Comparison of ENCODE assay signal across 1 cellular context in the genomic region with DNA sequence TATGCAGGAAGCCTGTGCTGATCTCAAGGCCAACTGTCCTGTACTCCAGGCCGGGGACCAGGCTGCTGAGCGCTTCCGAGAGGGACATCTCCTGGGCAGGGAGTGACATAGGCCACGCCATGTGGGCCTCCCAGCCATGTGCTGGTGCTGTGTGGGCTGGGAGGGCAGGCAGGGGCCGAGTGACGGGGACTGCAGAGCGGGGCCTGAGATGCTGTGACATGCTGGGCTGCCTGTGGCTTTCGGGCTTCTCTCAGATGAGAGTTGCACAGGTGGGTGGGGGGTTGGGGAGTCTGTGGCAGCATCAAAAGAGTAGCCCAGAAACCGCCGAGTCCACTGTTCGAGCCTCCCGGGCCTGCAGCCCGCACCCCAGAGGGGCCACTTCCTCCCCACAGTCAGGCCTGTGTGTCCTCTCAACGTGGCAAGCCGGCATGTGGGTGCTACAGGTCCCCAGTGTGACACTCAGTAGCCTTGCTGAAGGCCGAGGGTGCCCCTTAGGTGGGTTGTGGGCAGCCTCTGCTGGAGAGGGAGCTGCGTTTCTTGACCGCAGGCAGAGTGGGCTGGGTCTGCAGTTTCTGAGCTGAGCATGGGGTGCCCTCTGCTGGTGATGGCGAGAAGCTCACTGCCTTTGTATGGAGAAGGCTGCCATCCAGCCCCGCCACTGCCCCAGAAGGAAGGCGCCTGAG.
TF ChIP-seq lines count a peak whose summit lies in the region.

No MANE protein-coding gene starts in this region.

TF ChIP-seq in HepG2, 621 proteins besides CTCF, POLR2A, EP300 and RAD21 (continued from another document and continues in another):
- TF ChIP-seq ATF6 (CRISPR knock-in tag; conservative IDR thresholded peaks at IDR 0.05): no peak
- TF ChIP-seq ZBTB20 (CRISPR knock-in tag; IDR thresholded peaks at IDR 0.05; ENCODE audit: borderline replicate concordance, low read depth): no peak
- TF ChIP-seq, protein P1, sequence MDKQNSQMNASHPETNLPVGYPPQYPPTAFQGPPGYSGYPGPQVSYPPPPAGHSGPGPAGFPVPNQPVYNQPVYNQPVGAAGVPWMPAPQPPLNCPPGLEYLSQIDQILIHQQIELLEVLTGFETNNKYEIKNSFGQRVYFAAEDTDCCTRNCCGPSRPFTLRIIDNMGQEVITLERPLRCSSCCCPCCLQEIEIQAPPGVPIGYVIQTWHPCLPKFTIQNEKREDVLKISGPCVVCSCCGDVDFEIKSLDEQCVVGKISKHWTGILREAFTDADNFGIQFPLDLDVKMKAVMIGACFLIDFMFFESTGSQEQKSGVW (CRISPR knock-in tag; IDR thresholded peaks at IDR 0.05; ENCODE audit: borderline replicate concordance): no peak
- no peak for TF ChIP-seq ZMYM2 (CRISPR knock-in tag; IDR thresholded peaks at IDR 0.05)
- no peak for TF ChIP-seq ZFYVE20 (CRISPR knock-in tag; IDR thresholded peaks at IDR 0.05; ENCODE audit: borderline replicate concordance, low read depth)
- no peak for TF ChIP-seq JUND (CRISPR knock-in tag; IDR thresholded peaks at IDR 0.05)
- 0 out of 2 replicates have a peak, but pooled peaks have one; percentile 61 for TF ChIP-seq ZNF782 (CRISPR knock-in tag; IDR thresholded peaks at IDR 0.05; ENCODE audit: borderline replicate concordance)
- no peak for TF ChIP-seq DDIT3 (CRISPR knock-in tag; IDR thresholded peaks at IDR 0.05)
- TF ChIP-seq SIN3A (IDR thresholded peaks at IDR 0.05; ENCODE audit: borderline replicate concordance, low read depth, low read length): no peak
- no peak for TF ChIP-seq ZNF232 (CRISPR knock-in tag; IDR thresholded peaks at IDR 0.05; ENCODE audit: borderline replicate concordance)
- no peak for TF ChIP-seq ZNF597 (CRISPR knock-in tag; IDR thresholded peaks at IDR 0.05)
- TF ChIP-seq, protein P2, sequence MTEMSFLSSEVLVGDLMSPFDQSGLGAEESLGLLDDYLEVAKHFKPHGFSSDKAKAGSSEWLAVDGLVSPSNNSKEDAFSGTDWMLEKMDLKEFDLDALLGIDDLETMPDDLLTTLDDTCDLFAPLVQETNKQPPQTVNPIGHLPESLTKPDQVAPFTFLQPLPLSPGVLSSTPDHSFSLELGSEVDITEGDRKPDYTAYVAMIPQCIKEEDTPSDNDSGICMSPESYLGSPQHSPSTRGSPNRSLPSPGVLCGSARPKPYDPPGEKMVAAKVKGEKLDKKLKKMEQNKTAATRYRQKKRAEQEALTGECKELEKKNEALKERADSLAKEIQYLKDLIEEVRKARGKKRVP (CRISPR knock-in tag; IDR thresholded peaks at IDR 0.05): no peak
- peak; percentile 20 for TF ChIP-seq YY1 (IDR thresholded peaks at IDR 0.05; ENCODE audit: insufficient read depth, insufficient replicate concordance, low read depth, low read length)
- TF ChIP-seq ARNT (IDR thresholded peaks at IDR 0.05): no peak
- TF ChIP-seq IRF9 (CRISPR knock-in tag; IDR thresholded peaks at IDR 0.05; ENCODE audit: borderline replicate concordance): no peak
- TF ChIP-seq, protein P3, sequence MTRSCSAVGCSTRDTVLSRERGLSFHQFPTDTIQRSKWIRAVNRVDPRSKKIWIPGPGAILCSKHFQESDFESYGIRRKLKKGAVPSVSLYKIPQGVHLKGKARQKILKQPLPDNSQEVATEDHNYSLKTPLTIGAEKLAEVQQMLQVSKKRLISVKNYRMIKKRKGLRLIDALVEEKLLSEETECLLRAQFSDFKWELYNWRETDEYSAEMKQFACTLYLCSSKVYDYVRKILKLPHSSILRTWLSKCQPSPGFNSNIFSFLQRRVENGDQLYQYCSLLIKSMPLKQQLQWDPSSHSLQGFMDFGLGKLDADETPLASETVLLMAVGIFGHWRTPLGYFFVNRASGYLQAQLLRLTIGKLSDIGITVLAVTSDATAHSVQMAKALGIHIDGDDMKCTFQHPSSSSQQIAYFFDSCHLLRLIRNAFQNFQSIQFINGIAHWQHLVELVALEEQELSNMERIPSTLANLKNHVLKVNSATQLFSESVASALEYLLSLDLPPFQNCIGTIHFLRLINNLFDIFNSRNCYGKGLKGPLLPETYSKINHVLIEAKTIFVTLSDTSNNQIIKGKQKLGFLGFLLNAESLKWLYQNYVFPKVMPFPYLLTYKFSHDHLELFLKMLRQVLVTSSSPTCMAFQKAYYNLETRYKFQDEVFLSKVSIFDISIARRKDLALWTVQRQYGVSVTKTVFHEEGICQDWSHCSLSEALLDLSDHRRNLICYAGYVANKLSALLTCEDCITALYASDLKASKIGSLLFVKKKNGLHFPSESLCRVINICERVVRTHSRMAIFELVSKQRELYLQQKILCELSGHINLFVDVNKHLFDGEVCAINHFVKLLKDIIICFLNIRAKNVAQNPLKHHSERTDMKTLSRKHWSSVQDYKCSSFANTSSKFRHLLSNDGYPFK (CRISPR knock-in tag; IDR thresholded peaks at IDR 0.05; ENCODE audit: borderline replicate concordance): no peak
- TF ChIP-seq, protein P4, sequence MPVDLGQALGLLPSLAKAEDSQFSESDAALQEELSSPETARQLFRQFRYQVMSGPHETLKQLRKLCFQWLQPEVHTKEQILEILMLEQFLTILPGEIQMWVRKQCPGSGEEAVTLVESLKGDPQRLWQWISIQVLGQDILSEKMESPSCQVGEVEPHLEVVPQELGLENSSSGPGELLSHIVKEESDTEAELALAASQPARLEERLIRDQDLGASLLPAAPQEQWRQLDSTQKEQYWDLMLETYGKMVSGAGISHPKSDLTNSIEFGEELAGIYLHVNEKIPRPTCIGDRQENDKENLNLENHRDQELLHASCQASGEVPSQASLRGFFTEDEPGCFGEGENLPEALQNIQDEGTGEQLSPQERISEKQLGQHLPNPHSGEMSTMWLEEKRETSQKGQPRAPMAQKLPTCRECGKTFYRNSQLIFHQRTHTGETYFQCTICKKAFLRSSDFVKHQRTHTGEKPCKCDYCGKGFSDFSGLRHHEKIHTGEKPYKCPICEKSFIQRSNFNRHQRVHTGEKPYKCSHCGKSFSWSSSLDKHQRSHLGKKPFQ (CRISPR knock-in tag; IDR thresholded peaks at IDR 0.05; ENCODE audit: insufficient replicate concordance): no peak
- TF ChIP-seq LCORL (IDR thresholded peaks at IDR 0.05): no peak
- peak; percentile 18; the same call in 1 of the 2 replicates for TF ChIP-seq LCORL (CRISPR knock-in tag; IDR thresholded peaks at IDR 0.05)
- TF ChIP-seq ZNF570 (CRISPR knock-in tag; IDR thresholded peaks at IDR 0.05; ENCODE audit: borderline replicate concordance): no peak
- no peak for TF ChIP-seq LBX2 (CRISPR knock-in tag; IDR thresholded peaks at IDR 0.05; ENCODE audit: borderline replicate concordance)
- TF ChIP-seq, protein P5, sequence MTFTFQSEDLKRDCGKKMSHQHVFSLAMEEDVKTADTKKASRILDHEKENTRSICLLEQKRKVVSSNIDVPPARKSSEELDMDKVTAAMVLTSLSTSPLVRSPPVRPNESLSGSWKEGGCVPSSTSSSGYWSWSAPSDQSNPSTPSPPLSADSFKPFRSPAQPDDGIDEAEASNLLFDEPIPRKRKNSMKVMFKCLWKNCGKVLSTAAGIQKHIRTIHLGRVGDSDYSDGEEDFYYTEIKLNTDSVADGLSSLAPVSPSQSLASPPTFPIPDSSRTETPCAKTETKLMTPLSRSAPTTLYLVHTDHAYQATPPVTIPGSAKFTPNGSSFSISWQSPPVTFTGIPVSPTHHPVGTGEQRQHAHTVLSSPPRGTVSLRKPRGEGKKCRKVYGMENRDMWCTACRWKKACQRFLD (CRISPR knock-in tag; IDR thresholded peaks at IDR 0.05; ENCODE audit: borderline replicate concordance): no peak
- no peak for TF ChIP-seq SNRNP70 (IDR thresholded peaks at IDR 0.05; ENCODE audit: low read depth, low read length)
- peak; percentile 26; the same call in 1 of the 2 replicates for TF ChIP-seq ELF3 (CRISPR knock-in tag; IDR thresholded peaks at IDR 0.05)
- TF ChIP-seq ZSCAN25 (CRISPR knock-in tag; IDR thresholded peaks at IDR 0.05): no peak
- no peak for TF ChIP-seq NR2F1 (CRISPR knock-in tag; IDR thresholded peaks at IDR 0.05)
- TF ChIP-seq, protein P6, sequence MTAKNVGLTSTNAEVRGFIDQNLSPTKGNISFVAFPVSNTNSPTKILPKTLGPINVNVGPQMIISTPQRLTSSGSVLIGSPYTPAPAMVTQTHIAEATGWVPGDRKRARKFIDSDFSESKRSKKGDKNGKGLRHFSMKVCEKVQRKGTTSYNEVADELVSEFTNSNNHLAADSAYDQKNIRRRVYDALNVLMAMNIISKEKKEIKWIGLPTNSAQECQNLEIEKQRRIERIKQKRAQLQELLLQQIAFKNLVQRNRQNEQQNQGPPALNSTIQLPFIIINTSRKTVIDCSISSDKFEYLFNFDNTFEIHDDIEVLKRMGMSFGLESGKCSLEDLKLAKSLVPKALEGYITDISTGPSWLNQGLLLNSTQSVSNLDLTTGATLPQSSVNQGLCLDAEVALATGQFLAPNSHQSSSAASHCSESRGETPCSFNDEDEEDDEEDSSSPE (CRISPR knock-in tag; IDR thresholded peaks at IDR 0.05): no peak
- no peak for TF ChIP-seq RBAK (CRISPR knock-in tag; IDR thresholded peaks at IDR 0.05)
- TF ChIP-seq HMG20B (CRISPR knock-in tag; conservative IDR thresholded peaks at IDR 0.05): no peak
- TF ChIP-seq ZNF709 (CRISPR knock-in tag; IDR thresholded peaks at IDR 0.05): no peak
- TF ChIP-seq REL (CRISPR knock-in tag; conservative IDR thresholded peaks at IDR 0.05): no peak
- TF ChIP-seq HIC2 (CRISPR knock-in tag; IDR thresholded peaks at IDR 0.05; ENCODE audit: low read depth): 0 out of 2 replicates have a peak, but pooled peaks have one; percentile 44
- no peak for TF ChIP-seq ZFP36L1 (CRISPR knock-in tag; IDR thresholded peaks at IDR 0.05)
- TF ChIP-seq CHCHD3 (CRISPR knock-in tag; IDR thresholded peaks at IDR 0.05): no peak
- TF ChIP-seq NFIB (CRISPR knock-in tag; IDR thresholded peaks at IDR 0.05; ENCODE audit: borderline replicate concordance): no peak
- no peak for TF ChIP-seq FOXP1 (IDR thresholded peaks at IDR 0.05)
- TF ChIP-seq FOXP1 (CRISPR knock-in tag; IDR thresholded peaks at IDR 0.05): no peak
- TF ChIP-seq, protein P7, sequence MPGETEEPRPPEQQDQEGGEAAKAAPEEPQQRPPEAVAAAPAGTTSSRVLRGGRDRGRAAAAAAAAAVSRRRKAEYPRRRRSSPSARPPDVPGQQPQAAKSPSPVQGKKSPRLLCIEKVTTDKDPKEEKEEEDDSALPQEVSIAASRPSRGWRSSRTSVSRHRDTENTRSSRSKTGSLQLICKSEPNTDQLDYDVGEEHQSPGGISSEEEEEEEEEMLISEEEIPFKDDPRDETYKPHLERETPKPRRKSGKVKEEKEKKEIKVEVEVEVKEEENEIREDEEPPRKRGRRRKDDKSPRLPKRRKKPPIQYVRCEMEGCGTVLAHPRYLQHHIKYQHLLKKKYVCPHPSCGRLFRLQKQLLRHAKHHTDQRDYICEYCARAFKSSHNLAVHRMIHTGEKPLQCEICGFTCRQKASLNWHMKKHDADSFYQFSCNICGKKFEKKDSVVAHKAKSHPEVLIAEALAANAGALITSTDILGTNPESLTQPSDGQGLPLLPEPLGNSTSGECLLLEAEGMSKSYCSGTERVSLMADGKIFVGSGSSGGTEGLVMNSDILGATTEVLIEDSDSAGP (CRISPR knock-in tag; IDR thresholded peaks at IDR 0.05; ENCODE audit: borderline replicate concordance): peak; percentile 89
- TF ChIP-seq MED13 (CRISPR knock-in tag; IDR thresholded peaks at IDR 0.05): no peak
